Comparison of ENCODE assay signal across 16 cellular contexts in the genomic region with DNA sequence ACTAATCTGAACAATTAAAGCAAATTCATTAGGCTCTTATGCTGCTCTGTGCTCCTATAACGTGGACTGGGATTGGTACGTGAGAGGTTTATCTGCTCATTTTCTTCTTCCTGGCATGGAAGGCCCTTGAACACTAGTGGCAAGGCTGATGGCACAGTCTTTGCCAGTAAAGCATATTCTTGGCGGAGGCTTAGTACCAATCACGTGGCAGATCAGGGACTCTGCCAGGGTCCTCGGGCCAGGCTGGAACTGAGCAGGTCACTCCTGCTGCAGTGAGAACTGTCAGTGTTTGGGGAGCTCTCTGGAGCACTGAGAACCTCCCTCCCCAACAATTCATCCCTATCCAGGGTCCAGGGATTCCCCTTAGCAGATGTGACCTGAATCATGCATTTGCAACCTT. TPM values are rescaled to one million over a fixed set of nuclear protein-coding genes. Genes with fewer than 3 reads are reported as not detected.
DNase-seq lines count a peak whose midpoint lies in the region; ATAC-seq, FAIRE-seq and TF ChIP-seq lines count a peak whose summit lies in the region.
"Had no signal": no experiment of that assay in that cellular context is flagged by ENCODE, and none has a peak within 500 bp of the region (broad histone marks: within the 10 kb centered on the region; RNA-seq: fewer than 3 reads in every experiment).

No MANE protein-coding gene starts in this region.

- H3K14ac ChIP-seq in H1 (ENCODE audit: insufficient read length): no peak overlapping the region

- no peak overlapping the region for H2BK15ac ChIP-seq in H1 (ENCODE audit: low read length)

- H3K36me3 ChIP-seq in H1 (ENCODE audit: control insufficient read depth in 2 of 4, insufficient read depth in 4 of 4, low read length in 3 of 4) (no peaks in the 10 kb centered on the region), gastrocnemius medialis (no peaks in the 10 kb centered on the region)
- H3K36me3 ChIP-seq: BLaER1 had no signal

- TF ChIP-seq RAD21 in H1 (IDR thresholded peaks at IDR 0.05 in 1 of 2, conservative IDR thresholded peaks at IDR 0.05 in 1 of 2; ENCODE audit: low read depth in 2 of 2, low read length in 2 of 2): no peak

- no peak overlapping the region for H2BK5ac ChIP-seq in H1 (ENCODE audit: low read depth, low read length)

- H2AFZ ChIP-seq in H1 (ENCODE audit: low read length): no peak overlapping the region
- H2AFZ ChIP-seq: PC-9 had no signal

- no peak overlapping the region for H4K91ac ChIP-seq in H1 (replicated peaks; ENCODE audit: insufficient read length, low read length)

- H3K18ac ChIP-seq in H1 (ENCODE audit: extremely low read depth, low read length): no peak overlapping the region

- no peak overlapping the region for H3K56ac ChIP-seq in H1 (replicated peaks; ENCODE audit: insufficient read length, low read depth, low read length)

- H2BK120ac ChIP-seq in H1 (replicated peaks; ENCODE audit: low read depth, low read length): peak overlapping the region; percentile 75

- no peak overlapping the region; a peak in 1 of 7 replicates for H3K9ac ChIP-seq in H1 (replicated peaks in 1 of 4; ENCODE audit: extremely low read depth in 1 of 4, low read depth in 3 of 4, low read length in 3 of 4)
- H3K9ac ChIP-seq: BLaER1 had no signal

- H3K4me3 ChIP-seq in H1 (ENCODE audit: extremely low read depth in 1 of 4, insufficient read depth in 2 of 4, low read depth in 3 of 4, low read length in 4 of 4) (no peak overlapping the region), gastrocnemius medialis (no peak overlapping the region)
- H3K4me3 ChIP-seq: BLaER1, PC-9 had no signal

- H3K27ac ChIP-seq in H1 (ENCODE audit: low read depth, low read length): no peak overlapping the region
- peak overlapping the region; percentile 83 to 92 (median 87) for H3K27ac ChIP-seq in gastrocnemius medialis
- H3K27ac ChIP-seq: 22Rv1, BLaER1, PC-9 had no signal

- 93% methylated on average over 5 of the region's 5 CpGs; no CpG with 5 or more reads in 1 of the 2 experiments for WGBS in H1 (ENCODE audit: extremely low coverage in 1 of 2, insufficient coverage in 1 of 2, insufficient read length in 1 of 2, insufficient replicate concordance in 2 of 2, low coverage in 1 of 2, low lambda C conversion rate in 2 of 2, missing lambda C conversion rate in 1 of 2), 2 experiments

- H3K4me2 ChIP-seq in H1 (ENCODE audit: insufficient read depth in 1 of 2, low read depth in 2 of 2, low read length in 2 of 2): no peak overlapping the region
- H3K4me2 ChIP-seq: BLaER1, PC-9 had no signal

- TF ChIP-seq POLR2A in H1 (IDR thresholded peaks at IDR 0.05; ENCODE audit: control extremely low read depth in 1 of 2, low read depth in 2 of 2, low read length in 2 of 2): no peak
- TF ChIP-seq POLR2A in gastrocnemius medialis (IDR thresholded peaks at IDR 0.05): no peak

- no peaks in the 10 kb centered on the region for H3K79me2 ChIP-seq in H1 (ENCODE audit: control insufficient read depth in 1 of 2, insufficient read depth in 2 of 2, low read length in 2 of 2)

- POLR2A ChIA-PET in H1 (lab: Charles Lee; ENCODE audit: partially characterized antibody): interaction anchor here (0.5 to 1.2 kb wide), 4 partner anchors 8 to 545 kb away, joined by 3 read pairs; a partner anchor contains a TSS

- H2AK5ac ChIP-seq in H1 (ENCODE audit: low read depth, low read length): no peak overlapping the region

- H3K23ac ChIP-seq in H1 (ENCODE audit: insufficient read length): no peak overlapping the region

- no peak overlapping the region for H2BK20ac ChIP-seq in H1 (ENCODE audit: low read length)

- no peak overlapping the region for H4K5ac ChIP-seq in H1 (ENCODE audit: insufficient read length, low read depth, low read length)

- H3K27me3 ChIP-seq in H1 (replicated peaks in 1 of 4; ENCODE audit: control insufficient read depth in 3 of 4, extremely low read depth in 1 of 4, insufficient read depth in 3 of 4, low read length in 3 of 4): no peaks in the 10 kb centered on the region; a peak in 1 of 7 replicates
- H3K27me3 ChIP-seq in gastrocnemius medialis: no peaks in the 10 kb centered on the region
- H3K27me3 ChIP-seq: BLaER1 had no signal

- in situ Hi-C loops in gastrocnemius medialis (cut with MboI; ENCODE audit: low sequenced_read_pairs in 4 of 4): no loop called here

- FAIRE-seq in H1 (lab: Jason Lieb, UNC): no peak

- H3K4ac ChIP-seq in H1 (replicated peaks; ENCODE audit: insufficient read length, low read depth, low read length): peak overlapping the region; percentile 48

- H3K9me3 ChIP-seq in H1 (ENCODE audit: insufficient read depth in 2 of 2, low read depth in 1 of 2, low read length in 1 of 2) (no peaks in the 10 kb centered on the region), gastrocnemius medialis (no peaks in the 10 kb centered on the region)
- H3K9me3 ChIP-seq: BLaER1 had no signal

- no peak for TF ChIP-seq EP300 in H1 (IDR thresholded peaks at IDR 0.05; ENCODE audit: borderline replicate concordance in 1 of 2, low read depth in 2 of 2, low read length in 2 of 2)

- H3K79me1 ChIP-seq in H1 (ENCODE audit: low read depth, low read length): no peaks in the 10 kb centered on the region

- no peak overlapping the region for H2BK12ac ChIP-seq in H1 (ENCODE audit: low read depth, low read length)

- H3K23me2 ChIP-seq in H1 (ENCODE audit: low read depth, low read length): no peaks in the 10 kb centered on the region; the same call in 1 of the 2 replicates

- CTCF ChIA-PET in H1 (lab: Charles Lee; ENCODE audit: partially characterized antibody): interaction anchor here (1.0 kb wide), 1 partner anchor 14 kb away, joined by 3 read pairs; no protein-coding TSS in a partner anchor

- TF ChIP-seq CTCF in H1 (IDR thresholded peaks at IDR 0.05; ENCODE audit: control extremely low read depth in 1 of 3, insufficient read depth in 1 of 3, low read depth in 1 of 3, low read length in 3 of 3) (no peak), gastrocnemius medialis (IDR thresholded peaks at IDR 0.05 in 4 of 5, conservative IDR thresholded peaks at IDR 0.05 in 1 of 5) (no peak)

- ATAC-seq in left ventricle myocardium superior: peak; percentile 76
- peak; percentile 60 for ATAC-seq in gastrocnemius medialis
- ATAC-seq in GM21529 (IDR thresholded peaks at IDR 0.05; ENCODE audit: unreplicated experiment): no peak

- H4K8ac ChIP-seq in H1 (ENCODE audit: extremely low read depth, insufficient read depth, low read length): no peak overlapping the region

- peaks cover 0 to 9% (median 5%) of the 10 kb centered on the region in 4 experiments; a peak in 3 of 7 replicates for H3K4me1 ChIP-seq in H1 (replicated peaks in 1 of 4; ENCODE audit: control insufficient read depth in 3 of 4, insufficient read depth in 4 of 4, low read length in 3 of 4)
- H3K4me1 ChIP-seq in gastrocnemius medialis: peaks cover 41 to 85% of the 10 kb centered on the region in 2 donors

- DNase-seq in NCI-H446 (lab: John Stamatoyannopoulos, UW): peak; percentile 1 to 15
- no peak for DNase-seq in NCI-H446 treated with DMSO at 0.1 percent for 48 hours (lab: John Stamatoyannopoulos, UW)
- DNase-seq in H1 (ENCODE audit: low read depth in 1 of 2, low spot score in 2 of 2): no peak
- DNase-seq in left ventricle myocardium superior: peak; percentile 73
- DNase-seq in gastrocnemius medialis: peak; percentile 77 to 82
- no peak for DNase-seq in activated CD4-positive, CD25-positive, alpha-beta regulatory T cell treated with anti-CD3 and anti-CD28 coated beads, Interleukin-2, amount 50 U/mL, for 72 hours
- DNase-seq in SHP77 treated with DMSO at 0.1 percent for 48 hours (lab: John Stamatoyannopoulos, UW): no peak
- DNase-seq: CD8-positive, alpha-beta memory T cell; H7; NCI-H2107; NCI-H345; NCI-H748 treated with DMSO at 0.1 percent for 48 hours; PC-9 had no signal

- no peaks in the 10 kb centered on the region for H4K20me1 ChIP-seq in H1 (replicated peaks in 1 of 2; ENCODE audit: control insufficient read depth in 1 of 2, insufficient read depth in 2 of 2, low read length in 2 of 2)
- H4K20me1 ChIP-seq: BLaER1 had no signal

- intact Hi-C loops in left ventricle myocardium superior (cut with micrococcal nuclease): no loop called here
- intact Hi-C loops in gastrocnemius medialis (cut with DNase I; ENCODE audit: low total_unique reads): loop anchor here (5.0 to 10.0 kb wide), 2 partner anchors 75 to 378 kb away; no protein-coding TSS in a partner anchor

TF ChIP-seq in H1, 55 proteins besides CTCF, POLR2A, EP300 and RAD21:
- TF ChIP-seq TEAD4 (IDR thresholded peaks at IDR 0.05; ENCODE audit: low read depth, low read length) (no peak), PHF8 (conservative IDR thresholded peaks at IDR 0.05; ENCODE audit: low read depth, low read length) (no peak), TBP (IDR thresholded peaks at IDR 0.05; ENCODE audit: low read depth, low read length) (no peak), TCF12 (IDR thresholded peaks at IDR 0.05; ENCODE audit: low read depth, low read length) (no peak), HDAC6 (IDR thresholded peaks at IDR 0.05; ENCODE audit: low read depth, low read length) (no peak)

RNA-seq across cellular contexts. Expression of a gene that starts 3.7 kb away (rescaled TPM):
- 0.38 and 0.41 TPM in 2 replicates for total RNA-seq in H1 (2021; fragmentation: NEBNext Ultra II Directional; extraction: Animal tissue kit (Norgen Biotek cat#: 25700))
- 0.09 and 0.13 TPM in 2 replicates for polyA plus RNA-seq in H1 (2011; rRNA removed)
- polyA plus RNA-seq in H1 (2011; cell fraction: cytosol; rRNA removed): 0.31 TPM
- polyA plus RNA-seq in H1 (2011; cell fraction: nucleus; rRNA removed): 0.19 TPM
- polyA plus RNA-seq in H1 (2012, experiment 1 of 2): 0.15 to 0.65 TPM (median 0.39 TPM) in 4 replicates
- not detected for polyA plus RNA-seq in H1 (2012, experiment 2 of 2)
- polyA plus RNA-seq in H1 (2013, experiment 1 of 2): 0.12 TPM
- polyA plus RNA-seq in H1 (2013, experiment 2 of 2): 0.28 TPM
- polyA minus RNA-seq in H1 (2011; rRNA and poly(A)+ RNA removed): 0.49 and 0.54 TPM in 2 replicates
- polyA minus RNA-seq in H1 (2011; cell fraction: cytosol; rRNA and poly(A)+ RNA removed): 1.6 TPM
- polyA minus RNA-seq in H1 (2011; cell fraction: nucleus; rRNA and poly(A)+ RNA removed): 1.3 TPM
- total RNA-seq in left ventricle myocardium superior (257 TPM), gastrocnemius medialis (10 to 100 TPM; 46.6 to 81.5 (median 58.4) TPM)

RNA-seq across cellular contexts. Expression of a gene that starts 38.7 kb away (rescaled TPM):
- 25.9 and 26.1 TPM in 2 replicates for total RNA-seq in H1 (2021; fragmentation: NEBNext Ultra II Directional; extraction: Animal tissue kit (Norgen Biotek cat#: 25700))
- polyA plus RNA-seq in H1 (2011; rRNA removed): 5.2 and 10.7 TPM in 2 replicates
- polyA plus RNA-seq in H1 (2011; cell fraction: cytosol; rRNA removed): 8.3 TPM
- polyA plus RNA-seq in H1 (2011; cell fraction: nucleus; rRNA removed): 7.2 TPM
- polyA plus RNA-seq in H1 (2012, experiment 1 of 2): 7.3 to 17.1 TPM (median 11.3 TPM) in 4 replicates
- polyA plus RNA-seq in H1 (2012, experiment 2 of 2): 0.85 TPM
- 7.6 TPM for polyA plus RNA-seq in H1 (2013, experiment 1 of 2)
- 6.7 TPM for polyA plus RNA-seq in H1 (2013, experiment 2 of 2)
- 19.9 and 38.4 TPM in 2 replicates for polyA minus RNA-seq in H1 (2011; rRNA and poly(A)+ RNA removed)
- 12.1 TPM for polyA minus RNA-seq in H1 (2011; cell fraction: cytosol; rRNA and poly(A)+ RNA removed)
- polyA minus RNA-seq in H1 (2011; cell fraction: nucleus; rRNA and poly(A)+ RNA removed): 28.0 TPM
- 11.8 TPM for total RNA-seq in left ventricle myocardium superior
- 10 to 100 TPM in 3 of 4 donors, 1 to 10 TPM in 1; 9.9 to 24.8 (median 12.9) TPM for total RNA-seq in gastrocnemius medialis

Comparison
In these comparisons a context has a peak if more than half of its experiments do, and no peak if none do; other contexts are left out.
1. DNase-seq: peak in NCI-H446 (2 of 2), left ventricle myocardium superior (single experiment) and gastrocnemius medialis (2 of 2); none in NCI-H446 treated with DMSO at 0.1 percent for 48 hours (single experiment), H1 (0 of 2), activated CD4-positive, CD25-positive, alpha-beta regulatory T cell treated with anti-CD3 and anti-CD28 coated beads, Interleukin-2, amount 50 U/mL, for 72 hours (single experiment) and SHP77 treated with DMSO at 0.1 percent for 48 hours (single experiment).
2. RNA of a gene that starts 3.7 kb away (total RNA-seq): 257 TPM in left ventricle myocardium superior (single experiment) and 46.6 to 81.5 TPM in gastrocnemius medialis; 0.38 to 0.41 TPM in H1; every median in the first group is over 10 times any median in the second.